ENCODE assay signal across 16 cellular contexts in genomic region chr11:33655842-33656600, GRCh38. TPM values are rescaled to one million over a fixed set of nuclear protein-coding genes. Genes with fewer than 3 reads are reported as not detected.
A peak's percentile ranks its signal among the peaks of the same experiment; 100 is the strongest.
DNase-seq lines count a peak whose midpoint lies in the region; ATAC-seq lines count a peak whose summit lies in the region.
"Had no signal": no experiment of that assay in that cellular context is flagged by ENCODE, and none has a peak within 500 bp of the region (broad histone marks: within the 10 kb centered on the region; RNA-seq: fewer than 3 reads in every experiment).

No MANE protein-coding gene starts in this region.

- no peaks in the 10 kb centered on the region for H3K9me3 Mint-ChIP-seq in activated T-cell treated with anti-CD3 and anti-CD28 coated beads, Interleukin-2, amount 50 U/mL, for 24 hours
- H3K9me3 Mint-ChIP-seq: effector memory CD8-positive, alpha-beta T cell; HFFc6; T-cell had no signal

- H3K4me3 ChIP-seq in skeletal muscle tissue (ENCODE audit: low read length in 3 of 3): peak overlapping the region in 1 of 3 donors; percentile 8

- peaks cover 29 to 44% (median 34%) of the 10 kb centered on the region in 3 donors for H3K4me1 ChIP-seq in skeletal muscle tissue (ENCODE audit: control insufficient read depth in 3 of 3, insufficient read depth in 3 of 3, low read length in 3 of 3)

- peak; percentile 21 for DNase-seq in LHCN-M2 (ENCODE audit: low read depth)
- no peak for DNase-seq in RPMI8226
- no peak for DNase-seq in activated T-cell treated with anti-CD3 and anti-CD28 coated beads, Interleukin-2, amount 50 U/mL, for 24 hours
- no peak for DNase-seq in HK-2 (ENCODE audit: unreplicated experiment)
- DNase-seq in NCI-H226: no peak
- DNase-seq: activated CD4-positive, alpha-beta T cell treated with anti-CD3 and anti-CD28 coated beads for 36 hours; effector memory CD8-positive, alpha-beta T cell; HFFc6; NCI-H2227 treated with DMSO at 0.1 percent for 48 hours; T-cell had no signal

- H3K4me1 Mint-ChIP-seq in activated T-cell treated with anti-CD3 and anti-CD28 coated beads, Interleukin-2, amount 50 U/mL, for 24 hours (ENCODE audit: low read depth): no peaks in the 10 kb centered on the region
- H3K4me1 Mint-ChIP-seq: activated CD4-positive, alpha-beta T cell treated with anti-CD3 and anti-CD28 coated beads for 36 hours; T-cell had no signal

- H3K9ac ChIP-seq in skeletal muscle tissue (ENCODE audit: low read depth in 1 of 3, low read length in 3 of 3): no peak overlapping the region

- no peaks in the 10 kb centered on the region for H3K27me3 ChIP-seq in skeletal muscle tissue (ENCODE audit: control insufficient read depth in 3 of 3, insufficient read depth in 3 of 3, low read length in 3 of 3)

- H3K27me3 Mint-ChIP-seq in activated T-cell treated with anti-CD3 and anti-CD28 coated beads, Interleukin-2, amount 50 U/mL, for 24 hours: peaks cover 23% of the 10 kb centered on the region

- peak; percentile 63 for ATAC-seq in GM18867 (IDR thresholded peaks at IDR 0.05; ENCODE audit: unreplicated experiment)
- ATAC-seq in HG02610 (IDR thresholded peaks at IDR 0.05; ENCODE audit: unreplicated experiment): peak; percentile 81
- ATAC-seq: activated CD4-positive, alpha-beta T cell treated with anti-CD3 and anti-CD28 coated beads for 36 hours; effector memory CD8-positive, alpha-beta T cell; T-cell had no signal

- H3K36me3 Mint-ChIP-seq in activated T-cell treated with anti-CD3 and anti-CD28 coated beads, Interleukin-2, amount 50 U/mL, for 24 hours (ENCODE audit: low read depth): no peaks in the 10 kb centered on the region
- H3K36me3 Mint-ChIP-seq: T-cell had no signal

- H3K4me3 Mint-ChIP-seq in activated T-cell treated with anti-CD3 and anti-CD28 coated beads, Interleukin-2, amount 50 U/mL, for 24 hours: no peak overlapping the region
- H3K4me3 Mint-ChIP-seq: activated CD4-positive, alpha-beta T cell treated with anti-CD3 and anti-CD28 coated beads for 36 hours; effector memory CD8-positive, alpha-beta T cell; HFFc6; T-cell had no signal

- no peaks in the 10 kb centered on the region for H3K9me3 ChIP-seq in skeletal muscle tissue (ENCODE audit: control insufficient read depth in 3 of 3, low read length in 3 of 3)

- no peak overlapping the region for H3K27ac Mint-ChIP-seq in activated T-cell treated with anti-CD3 and anti-CD28 coated beads, Interleukin-2, amount 50 U/mL, for 24 hours
- H3K27ac Mint-ChIP-seq: activated CD4-positive, alpha-beta T cell treated with anti-CD3 and anti-CD28 coated beads for 36 hours; effector memory CD8-positive, alpha-beta T cell; HFFc6 had no signal

- H3K36me3 ChIP-seq in skeletal muscle tissue (ENCODE audit: control insufficient read depth in 3 of 3, insufficient read depth in 3 of 3, low read length in 3 of 3): no peaks in the 10 kb centered on the region

- H3K27ac ChIP-seq in skeletal muscle tissue (ENCODE audit: low read depth, low read length): peak overlapping the region; percentile 23
- H3K27ac ChIP-seq: C4-2B had no signal

RNA-seq across cellular contexts. Expression of gene C11orf91, which starts 44.6 kb away (rescaled TPM):
- total RNA-seq in LHCN-M2 (2014; rRNA removed): 1.1 TPM in 1 of 2 replicates, not detected in the other
- polyA plus RNA-seq in LHCN-M2 (2012): 0.19 TPM
- total RNA-seq in skeletal muscle tissue: not detected
- total RNA-seq: activated CD4-positive, alpha-beta T cell treated with anti-CD3 and anti-CD28 coated beads for 36 hours; temporal lobe had no signal
- polyA plus RNA-seq: neural cell had no signal
